Comparison of ENCODE assay signal across 8 cellular contexts in the genomic region with DNA sequence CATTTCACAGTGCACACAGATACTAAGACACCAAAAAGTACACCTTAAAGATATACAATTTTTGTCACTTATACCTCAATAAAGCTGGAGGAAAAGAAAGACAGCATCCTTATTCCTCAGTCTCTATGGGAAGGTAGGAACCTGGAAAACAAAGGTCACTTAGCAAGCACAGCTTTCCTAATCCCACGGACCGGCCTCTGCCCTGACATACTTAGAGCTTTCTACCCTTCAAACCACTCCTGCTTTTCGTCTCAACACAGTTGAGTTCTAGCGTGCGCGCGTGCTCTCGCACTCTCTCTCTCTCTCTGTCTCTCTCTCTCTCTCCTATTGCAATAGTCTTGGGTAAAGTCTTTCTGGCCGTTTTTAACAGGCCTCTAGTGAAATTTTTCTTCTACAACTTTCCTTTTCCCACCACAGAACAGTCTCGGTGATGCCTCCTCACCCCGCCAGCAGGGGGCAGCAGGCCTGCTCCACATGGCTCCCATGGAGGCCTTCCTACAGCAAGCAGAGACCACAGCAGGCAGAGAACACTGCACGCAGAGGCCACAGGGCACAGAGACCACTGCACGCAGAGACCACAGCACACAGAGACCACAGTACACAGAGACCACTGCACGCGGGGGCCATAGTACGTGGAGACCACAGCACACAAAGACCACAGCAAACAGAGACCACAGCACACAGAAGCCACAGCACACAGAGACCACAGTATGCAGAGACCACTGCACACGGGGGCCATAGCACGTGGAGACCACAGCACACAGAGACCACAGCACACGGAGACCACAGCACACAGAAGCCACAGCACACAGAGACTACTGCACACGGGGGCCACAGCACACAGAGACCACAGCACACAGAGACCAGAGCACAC.
A peak's percentile ranks its signal among the peaks of the same experiment; 100 is the strongest.
DNase-seq lines count a peak whose midpoint lies in the region; ATAC-seq and TF ChIP-seq lines count a peak whose summit lies in the region.

No MANE protein-coding gene starts in this region.

- 85% methylated on average over 20 of the region's 20 CpGs for WGBS in prostate gland

- no peak overlapping the region for H3K27ac ChIP-seq in prostate gland

- H3K27me3 ChIP-seq in kidney epithelial cell (ENCODE audit: control insufficient read depth, insufficient read depth, low read length) (no peaks in the 10 kb centered on the region), prostate gland (replicated peaks; ENCODE audit: insufficient read depth) (no peaks in the 10 kb centered on the region)

- peak; percentile 72 for TF ChIP-seq CTCF in kidney epithelial cell (IDR thresholded peaks at IDR 0.05; ENCODE audit: insufficient read depth, low read length, poor library complexity, severe bottlenecking)
- TF ChIP-seq CTCF in prostate gland (IDR thresholded peaks at IDR 0.05) = peak in 2 of 4 experiments; percentile 24 to 37

- DNase-seq in AG20443 (ENCODE audit: low spot score) (peak; percentile 36), RKO (ENCODE audit: low spot score) (peak; percentile 25), kidney epithelial cell (ENCODE audit: low read depth) (no peak), prostate gland (ENCODE audit: low spot score) (no peak)
- DNase-seq in activated effector memory CD4-positive, alpha-beta T cell treated with anti-CD3 and anti-CD28 coated beads, Interleukin-2, amount 50 U/mL, for 16 hours = peak; percentile 84
- DNase-seq in stimulated activated CD8-positive, alpha-beta memory T cell treated with anti-CD3 and anti-CD28 coated beads, Interleukin-7, amount 100 ng/mL, for 24 hours (ENCODE audit: low read depth) = peak; percentile 52

- H3K4me1 ChIP-seq in prostate gland (replicated peaks) = no peaks in the 10 kb centered on the region

- intact Hi-C loops in prostate gland (cut with DNase I) = no loop called here

- H3K4me3 ChIP-seq in kidney epithelial cell (ENCODE audit: low read depth, low read length) (no peak overlapping the region), prostate gland (no peak overlapping the region)

- peak; percentile 86 for ATAC-seq in GM18858 (IDR thresholded peaks at IDR 0.05; ENCODE audit: unreplicated experiment)
- peak; percentile 78 for ATAC-seq in HG03045 (IDR thresholded peaks at IDR 0.05; ENCODE audit: unreplicated experiment)

- no peaks in the 10 kb centered on the region for H3K9me3 ChIP-seq in prostate gland

- H3K36me3 ChIP-seq in kidney epithelial cell (ENCODE audit: control insufficient read depth, insufficient read depth, low read length) = no peaks in the 10 kb centered on the region
- H3K36me3 ChIP-seq in prostate gland = no peaks in the 10 kb centered on the region

- no peak for TF ChIP-seq POLR2A in prostate gland (IDR thresholded peaks at IDR 0.05)

Comparison
In these comparisons a context has a peak if more than half of its experiments do, and no peak if none do; other contexts are left out.
1. DNase-seq: peak in AG20443 (single experiment), RKO (single experiment), activated effector memory CD4-positive, alpha-beta T cell treated with anti-CD3 and anti-CD28 coated beads, Interleukin-2, amount 50 U/mL, for 16 hours (single experiment) and stimulated activated CD8-positive, alpha-beta memory T cell treated with anti-CD3 and anti-CD28 coated beads, Interleukin-7, amount 100 ng/mL, for 24 hours (single experiment); none in kidney epithelial cell (single experiment) and prostate gland (single experiment).